In the genomic region with DNA sequence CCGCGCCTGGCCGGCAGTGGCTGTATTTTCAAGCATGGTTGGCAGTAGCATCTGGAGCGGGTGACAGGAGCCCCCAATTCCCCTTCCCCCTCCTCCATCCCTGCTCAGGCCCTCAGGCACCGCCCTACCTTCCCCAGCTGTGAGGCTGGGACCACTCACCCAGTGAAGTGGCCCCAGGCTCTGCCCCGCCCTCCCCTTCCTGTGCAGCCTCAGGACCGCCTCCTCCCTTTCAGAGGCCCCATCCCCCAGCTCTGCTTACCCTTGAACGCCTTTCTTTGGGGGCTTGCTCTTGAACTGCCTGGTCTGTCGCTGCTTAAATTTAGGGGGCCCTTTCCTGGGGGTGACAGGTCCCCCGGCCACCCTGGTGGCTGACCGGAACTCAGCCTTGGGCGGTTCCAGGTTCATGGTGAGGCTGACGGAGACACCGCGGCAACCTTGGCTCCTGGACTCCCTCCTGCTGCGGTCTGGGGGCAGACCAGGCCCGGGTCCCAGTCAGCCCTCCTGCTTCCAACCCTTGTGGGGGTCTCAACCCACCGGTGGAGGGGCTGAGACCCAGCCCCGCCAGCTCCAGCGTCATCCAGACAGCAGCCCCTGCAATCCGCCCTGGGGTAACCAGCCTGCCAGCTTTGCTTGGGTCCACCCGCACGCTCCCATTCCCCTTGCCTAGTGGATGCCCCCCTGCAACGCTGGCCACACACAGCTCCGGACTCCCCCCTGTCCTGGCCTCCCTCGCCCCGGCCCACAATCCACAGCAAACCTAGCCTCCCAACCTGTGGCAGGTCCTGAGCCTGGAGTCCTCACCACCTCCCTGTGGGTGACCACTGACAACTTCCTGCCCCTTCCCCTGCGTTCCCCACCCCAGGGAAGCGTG, we compare ENCODE assay signal across 1 cellular context.
TF ChIP-seq lines count a peak whose summit lies in the region.

No MANE protein-coding gene starts in this region.

TF ChIP-seq in endothelial cell of umbilical vein, 7 proteins besides CTCF, POLR2A, EP300 and RAD21:
- no peak for TF ChIP-seq MYC (IDR thresholded peaks at IDR 0.05; ENCODE audit: low read depth, low read length)
- no peak for TF ChIP-seq GATA2 (IDR thresholded peaks at IDR 0.05; ENCODE audit: insufficient read depth, insufficient read length, low read depth, low read length)
- no peak for TF ChIP-seq FOS (IDR thresholded peaks at IDR 0.05; ENCODE audit: borderline replicate concordance, insufficient read depth, low read length)
- no peak for TF ChIP-seq JUN (IDR thresholded peaks at IDR 0.05; ENCODE audit: borderline replicate concordance, insufficient read depth, insufficient read length, low read depth)
- TF ChIP-seq, protein P1, sequence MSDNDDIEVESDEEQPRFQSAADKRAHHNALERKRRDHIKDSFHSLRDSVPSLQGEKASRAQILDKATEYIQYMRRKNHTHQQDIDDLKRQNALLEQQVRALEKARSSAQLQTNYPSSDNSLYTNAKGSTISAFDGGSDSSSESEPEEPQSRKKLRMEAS (IDR thresholded peaks at IDR 0.05; ENCODE audit: insufficient read depth, insufficient read length): no peak
- TF ChIP-seq EZH2 (IDR thresholded peaks at IDR 0.05; ENCODE audit: borderline replicate concordance, low read depth, low read length, severe bottlenecking): no peak
- TF ChIP-seq POLR2AphosphoS5 (IDR thresholded peaks at IDR 0.05; ENCODE audit: insufficient read depth, low read depth, low read length): no peak
